26 cellular contexts compared by ENCODE assay signal in genomic region chr1:30768169-30768829, GRCh38. TPM values are rescaled to one million over a fixed set of nuclear protein-coding genes. Genes with fewer than 3 reads are reported as not detected.
DNase-seq lines count a peak whose midpoint lies in the region; ATAC-seq and TF ChIP-seq lines count a peak whose summit lies in the region.
"Had no signal": no experiment of that assay in that cellular context is flagged by ENCODE, and none has a peak within 500 bp of the region (broad histone marks: within the 10 kb centered on the region; RNA-seq: fewer than 3 reads in every experiment).

No MANE protein-coding gene starts in this region.

- H3K27me3 ChIP-seq in gastroesophageal sphincter (peaks cover 9% of the 10 kb centered on the region), GM23248 (replicated peaks; ENCODE audit: insufficient read depth) (peaks cover 5% of the 10 kb centered on the region; the same call in 1 of the 2 replicates)
- H3K27me3 ChIP-seq: cardiac muscle cell, right atrium auricular region, SJCRH30 had no signal

- H3K4me3 ChIP-seq in gastroesophageal sphincter (no peak overlapping the region), GM23248 (no peak overlapping the region)
- H3K4me3 ChIP-seq: cardiac muscle cell, coronary artery, right atrium auricular region, SJCRH30 had no signal

- no peaks in the 10 kb centered on the region for H3F3A ChIP-seq in GM23248 (ENCODE audit: insufficient read depth)

- CTCF ChIA-PET in activated CD8-positive, alpha-beta T cell treated with anti-CD3 and anti-CD28 coated beads, Interleukin-2, amount 10 ng/mL, durations not matched to agents 7 days and 5 days (lab: Charles Lee) = interaction anchor here (0.9 to 17.9 kb wide), 3 partner anchors 11 to 45 kb away, joined by 3 to 242 read pairs (median 19); partner anchors contain the start of gene MATN1
- CTCF ChIA-PET in activated CD4-positive, alpha-beta memory T cell treated with anti-CD3 and anti-CD28 coated beads for 36 hours (lab: Charles Lee) = interaction anchor here (2.1 to 5.0 kb wide), 2 partner anchors 11 to 49 kb away, joined by 11 to 26 read pairs; no protein-coding TSS in a partner anchor

- H2AFZ ChIP-seq in GM23248 = no peak overlapping the region

- peaks cover 0 to 8% (median 0%) of the 10 kb centered on the region in 3 donors for H3K4me1 ChIP-seq in gastroesophageal sphincter
- H3K4me1 ChIP-seq in GM23248 (ENCODE audit: insufficient read depth) = no peaks in the 10 kb centered on the region
- H3K4me1 ChIP-seq: Caco-2, right atrium auricular region had no signal

- peaks cover 53% of the 10 kb centered on the region for H3K4me1 Mint-ChIP-seq in stimulated activated naive CD8-positive, alpha-beta T cell treated with anti-CD3 and anti-CD28 coated beads, Interleukin-15, Interleukin-2, amounts not matched to agents 100 ng/mL and 50 ng/mL, for 24 hours (ENCODE audit: low read depth)
- H3K4me1 Mint-ChIP-seq in activated CD8-positive, alpha-beta T cell treated with anti-CD3 and anti-CD28 coated beads, Interleukin-2, amount 10 ng/mL, durations not matched to agents 7 days and 5 days (ENCODE audit: low read depth) = peaks cover 45% of the 10 kb centered on the region
- peaks cover 15% of the 10 kb centered on the region for H3K4me1 Mint-ChIP-seq in activated CD4-positive, alpha-beta memory T cell treated with anti-CD3 and anti-CD28 coated beads for 36 hours (ENCODE audit: low read depth)

- no peak for TF ChIP-seq POLR2A in gastroesophageal sphincter (IDR thresholded peaks at IDR 0.05)

- POLR2A ChIA-PET in activated CD8-positive, alpha-beta T cell treated with anti-CD3 and anti-CD28 coated beads, Interleukin-2, amount 10 ng/mL, durations not matched to agents 7 days and 5 days (lab: Charles Lee) = interaction anchor here (0.9 to 1.7 kb wide), 3 partner anchors 9 to 16 kb away, joined by 3 to 4 read pairs (median 3); partner anchors contain the start of gene LAPTM5
- POLR2A ChIA-PET in activated CD4-positive, alpha-beta memory T cell treated with anti-CD3 and anti-CD28 coated beads for 36 hours (lab: Charles Lee) = no interaction called here

- no peak overlapping the region for H3K4me2 ChIP-seq in GM23248 (ENCODE audit: unreplicated experiment)

- no peak overlapping the region for H3K4me3 Mint-ChIP-seq in stimulated activated naive CD8-positive, alpha-beta T cell treated with anti-CD3 and anti-CD28 coated beads, Interleukin-15, Interleukin-2, amounts not matched to agents 100 ng/mL and 50 ng/mL, for 24 hours
- H3K4me3 Mint-ChIP-seq in activated CD8-positive, alpha-beta T cell treated with anti-CD3 and anti-CD28 coated beads, Interleukin-2, amount 10 ng/mL, durations not matched to agents 7 days and 5 days = no peak overlapping the region
- no peak overlapping the region for H3K4me3 Mint-ChIP-seq in activated CD4-positive, alpha-beta memory T cell treated with anti-CD3 and anti-CD28 coated beads for 36 hours
- H3K4me3 Mint-ChIP-seq: activated CD4-positive, alpha-beta T cell treated with anti-CD3 and anti-CD28 coated beads, Interleukin-2, amount 10 ng/mL, durations not matched to agents 7 days and 5 days; effector memory CD8-positive, alpha-beta T cell; type B pancreatic cell had no signal

- ATAC-seq in stimulated activated naive CD8-positive, alpha-beta T cell treated with anti-CD3 and anti-CD28 coated beads, Interleukin-15, Interleukin-2, amounts not matched to agents 100 U/mL and 50 U/mL, for 24 hours = no peak
- no peak for ATAC-seq in activated CD8-positive, alpha-beta T cell treated with anti-CD3 and anti-CD28 coated beads, Interleukin-2, amount 10 ng/mL, durations not matched to agents 7 days and 5 days
- peak; percentile 7 for ATAC-seq in gastroesophageal sphincter
- ATAC-seq: effector memory CD8-positive, alpha-beta T cell; left ventricle myocardium superior had no signal

- H3K27ac ChIP-seq in gastroesophageal sphincter (no peak overlapping the region), GM23248 (no peak overlapping the region)
- H3K27ac ChIP-seq: C4-2B, cardiac muscle cell, coronary artery, right atrium auricular region, WERI-Rb-1 had no signal

- H3K36me3 Mint-ChIP-seq in stimulated activated naive CD8-positive, alpha-beta T cell treated with anti-CD3 and anti-CD28 coated beads, Interleukin-15, Interleukin-2, amounts not matched to agents 100 ng/mL and 50 ng/mL, for 24 hours (ENCODE audit: low read depth) = no peaks in the 10 kb centered on the region
- no peaks in the 10 kb centered on the region for H3K36me3 Mint-ChIP-seq in activated CD8-positive, alpha-beta T cell treated with anti-CD3 and anti-CD28 coated beads, Interleukin-2, amount 10 ng/mL, durations not matched to agents 7 days and 5 days (ENCODE audit: low read depth)
- H3K36me3 Mint-ChIP-seq in activated CD4-positive, alpha-beta memory T cell treated with anti-CD3 and anti-CD28 coated beads for 36 hours = no peaks in the 10 kb centered on the region
- H3K36me3 Mint-ChIP-seq: type B pancreatic cell had no signal

- H3K36me3 ChIP-seq in gastroesophageal sphincter = no peaks in the 10 kb centered on the region
- no peaks in the 10 kb centered on the region for H3K36me3 ChIP-seq in GM23248 (ENCODE audit: low read depth)
- H3K36me3 ChIP-seq: cardiac muscle cell, right atrium auricular region, SJCRH30, WERI-Rb-1 had no signal

- in situ Hi-C loops in GM23248 (cut with MboI) = no loop called here

- H3K9me2 ChIP-seq in GM23248 (ENCODE audit: insufficient read depth) = no peaks in the 10 kb centered on the region

- H3K27ac Mint-ChIP-seq in stimulated activated naive CD8-positive, alpha-beta T cell treated with anti-CD3 and anti-CD28 coated beads, Interleukin-15, Interleukin-2, amounts not matched to agents 100 ng/mL and 50 ng/mL, for 24 hours = peak overlapping the region; percentile 66
- H3K27ac Mint-ChIP-seq in activated CD8-positive, alpha-beta T cell treated with anti-CD3 and anti-CD28 coated beads, Interleukin-2, amount 10 ng/mL, durations not matched to agents 7 days and 5 days = peak overlapping the region; percentile 45
- H3K27ac Mint-ChIP-seq in activated CD4-positive, alpha-beta memory T cell treated with anti-CD3 and anti-CD28 coated beads for 36 hours = no peak overlapping the region
- H3K27ac Mint-ChIP-seq: activated CD4-positive, alpha-beta T cell treated with anti-CD3 and anti-CD28 coated beads, Interleukin-2, amount 10 ng/mL, durations not matched to agents 7 days and 5 days; effector memory CD8-positive, alpha-beta T cell; type B pancreatic cell had no signal

- H3K9ac ChIP-seq in GM23248 = no peak overlapping the region

- H3K27me3 Mint-ChIP-seq in stimulated activated naive CD8-positive, alpha-beta T cell treated with anti-CD3 and anti-CD28 coated beads, Interleukin-15, Interleukin-2, amounts not matched to agents 100 ng/mL and 50 ng/mL, for 24 hours = no peaks in the 10 kb centered on the region
- H3K27me3 Mint-ChIP-seq in activated CD8-positive, alpha-beta T cell treated with anti-CD3 and anti-CD28 coated beads, Interleukin-2, amount 10 ng/mL, durations not matched to agents 7 days and 5 days (ENCODE audit: low read depth) = no peaks in the 10 kb centered on the region
- H3K27me3 Mint-ChIP-seq in activated CD4-positive, alpha-beta memory T cell treated with anti-CD3 and anti-CD28 coated beads for 36 hours = no peaks in the 10 kb centered on the region
- H3K27me3 Mint-ChIP-seq: effector memory CD8-positive, alpha-beta T cell; type B pancreatic cell had no signal

- H4K20me1 ChIP-seq in GM23248 (ENCODE audit: insufficient read depth) = no peaks in the 10 kb centered on the region

- DNase-seq in stimulated activated naive CD8-positive, alpha-beta T cell treated with anti-CD3 and anti-CD28 coated beads, Interleukin-15, Interleukin-2, amounts not matched to agents 100 U/mL and 50 U/mL, for 24 hours = no peak
- DNase-seq in activated CD8-positive, alpha-beta T cell treated with anti-CD3 and anti-CD28 coated beads, Interleukin-2, amount 10 ng/mL, durations not matched to agents 7 days and 5 days = no peak
- DNase-seq in NCI-H2227 treated with DMSO at 0.1 percent for 48 hours (lab: John Stamatoyannopoulos, UW) (no peak), GM23248 (no peak)
- DNase-seq in activated CD4-positive, alpha-beta memory T cell treated with anti-CD3 and anti-CD28 coated beads for 36 hours = no peak
- DNase-seq: activated CD4-positive, alpha-beta T cell treated with anti-CD3 and anti-CD28 coated beads, Interleukin-2, amount 10 ng/mL, durations not matched to agents 7 days and 5 days; Caco-2; DMS53; effector memory CD8-positive, alpha-beta T cell; glutamatergic neuron; left ventricle myocardium superior; NCI-H1048; NCI-H1694; stimulated activated CD8-positive, alpha-beta memory T cell treated with anti-CD3 and anti-CD28 coated beads, Interleukin-4, amount 100 ng/mL, for 48 hours; substantia nigra; WERI-Rb-1 had no signal

- TF ChIP-seq CTCF in gastroesophageal sphincter (IDR thresholded peaks at IDR 0.05) = no peak

- TF ChIP-seq EP300 in gastroesophageal sphincter (IDR thresholded peaks at IDR 0.05) = no peak

- intact Hi-C loops in activated CD4-positive, alpha-beta memory T cell treated with anti-CD3 and anti-CD28 coated beads for 36 hours (cut with micrococcal nuclease) = no loop called here

- H3K79me2 ChIP-seq in GM23248 (ENCODE audit: insufficient read depth) = no peaks in the 10 kb centered on the region

- WGBS in gastroesophageal sphincter (ENCODE audit: low coverage in 1 of 2), 2 donors = 77 to 85% methylated on average over 3 to 5 of the region's 9 CpGs
- WGBS in GM23248 (ENCODE audit: low coverage in 1 of 2, low lambda C conversion rate in 2 of 2, missing lambda C conversion rate in 2 of 2), 2 experiments = 79% methylated on average over 9 of the region's 9 CpGs

- H3K9me3 ChIP-seq in gastroesophageal sphincter = no peaks in the 10 kb centered on the region
- H3K9me3 ChIP-seq in GM23248 (ENCODE audit: low read depth) = no peaks in the 10 kb centered on the region
- H3K9me3 ChIP-seq: Caco-2, right atrium auricular region, SJCRH30 had no signal

- H3K9me3 Mint-ChIP-seq in stimulated activated naive CD8-positive, alpha-beta T cell treated with anti-CD3 and anti-CD28 coated beads, Interleukin-15, Interleukin-2, amounts not matched to agents 100 ng/mL and 50 ng/mL, for 24 hours = no peaks in the 10 kb centered on the region
- H3K9me3 Mint-ChIP-seq in activated CD8-positive, alpha-beta T cell treated with anti-CD3 and anti-CD28 coated beads, Interleukin-2, amount 10 ng/mL, durations not matched to agents 7 days and 5 days (ENCODE audit: insufficient read depth) = no peaks in the 10 kb centered on the region
- no peaks in the 10 kb centered on the region for H3K9me3 Mint-ChIP-seq in activated CD4-positive, alpha-beta memory T cell treated with anti-CD3 and anti-CD28 coated beads for 36 hours
- H3K9me3 Mint-ChIP-seq: activated CD4-positive, alpha-beta T cell treated with anti-CD3 and anti-CD28 coated beads, Interleukin-2, amount 10 ng/mL, durations not matched to agents 7 days and 5 days; effector memory CD8-positive, alpha-beta T cell; type B pancreatic cell had no signal

RNA-seq across cellular contexts. Expression of gene LAPTM5, which starts 10.7 kb away (rescaled TPM):
- 100 to 1,000 TPM; 407 to 413 TPM for total RNA-seq in activated CD8-positive, alpha-beta T cell treated with anti-CD3 and anti-CD28 coated beads, Interleukin-2, amount 10 ng/mL, durations not matched to agents 7 days and 5 days
- 10 to 100 TPM in 3 of 4 donors, 1 to 10 TPM in 1; 8.9 to 75.4 (median 40.4) TPM for total RNA-seq in gastroesophageal sphincter
- not detected in 2 replicates for total RNA-seq in GM23248 (2014; rRNA removed; shearing (Covaris generic))
- 0.36 and 0.74 TPM in 2 replicates for polyA plus RNA-seq in GM23248 (2016; fragmentation: Nextera tagmentation; extraction: Ambion mirVana)
- 100 to 1,000 TPM; 190 to 196 TPM for total RNA-seq in activated CD4-positive, alpha-beta memory T cell treated with anti-CD3 and anti-CD28 coated beads for 36 hours
- total RNA-seq: Caco-2, NCI-H460 had no signal

RNA-seq across cellular contexts. Expression of gene MATN1, which starts 44.9 kb away (rescaled TPM):
- total RNA-seq in activated CD8-positive, alpha-beta T cell treated with anti-CD3 and anti-CD28 coated beads, Interleukin-2, amount 10 ng/mL, durations not matched to agents 7 days and 5 days = not detected
- total RNA-seq in gastroesophageal sphincter = not detected
- 0.32 TPM in 1 of 2 replicates, not detected in the other for total RNA-seq in GM23248 (2014; rRNA removed; shearing (Covaris generic))
- polyA plus RNA-seq in GM23248 (2016; fragmentation: Nextera tagmentation; extraction: Ambion mirVana) = 0.11 TPM in 1 of 2 replicates, not detected in the other
- under 1 TPM in 1 of 2 experiments, not detected in 1; 0.34 TPM for total RNA-seq in activated CD4-positive, alpha-beta memory T cell treated with anti-CD3 and anti-CD28 coated beads for 36 hours
- total RNA-seq: activated CD4-positive, alpha-beta T cell treated with anti-CD3 and anti-CD28 coated beads, Interleukin-2, amount 10 ng/mL, durations not matched to agents 7 days and 5 days; Caco-2; left ventricle myocardium superior; myocyte; right atrium auricular region had no signal
